19 cellular contexts compared by ENCODE assay signal in the genomic region with DNA sequence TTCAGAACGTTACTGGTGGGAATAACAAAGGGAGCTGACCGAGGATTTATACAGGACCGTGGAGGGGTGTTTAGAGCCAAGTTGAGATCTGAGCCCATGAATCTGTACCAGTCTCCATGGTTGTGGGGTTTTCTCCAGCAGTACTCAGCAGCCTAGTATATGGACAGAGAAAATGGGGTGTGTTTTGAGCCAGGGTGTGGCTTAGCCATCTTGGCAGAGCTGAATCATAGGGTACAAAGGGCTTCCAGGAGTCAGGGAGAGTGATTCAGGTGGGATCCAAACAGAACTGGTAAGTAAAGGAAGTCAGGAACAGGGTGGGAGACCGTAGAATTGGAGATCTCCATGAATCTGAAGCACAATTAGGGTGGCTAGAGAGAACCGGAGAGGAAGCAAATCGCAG.
"Had no signal": no experiment of that assay in that cellular context is flagged by ENCODE, and none has a peak within 500 bp of the region (broad histone marks: within the 10 kb centered on the region; RNA-seq: fewer than 3 reads in every experiment).

No MANE protein-coding gene starts in this region.

- DNase-seq: effector CD8-positive, alpha-beta T cell; kidney; left cardiac atrium; left ventricle myocardium superior; mesendoderm; naive thymus-derived CD4-positive, alpha-beta T cell; sigmoid colon; stimulated activated CD4-positive, alpha-beta T cell treated with anti-CD3 and anti-CD28 coated beads, Interleukin-4, amount 100 ng/mL, for 1 hour; tibial artery; upper lobe of right lung had no signal

- H3K4me3 ChIP-seq: coronary artery, esophagus muscularis mucosa, gastroesophageal sphincter, lung, right atrium auricular region, sigmoid colon, skin epidermis, tibial artery, upper lobe of right lung, vagina had no signal

- H3K4me1 ChIP-seq: esophagus muscularis mucosa, gastroesophageal sphincter, right atrium auricular region, sigmoid colon, tibial artery, upper lobe of right lung, vagina had no signal

- H3K9me3 ChIP-seq: esophagus muscularis mucosa, gastroesophageal sphincter, neutrophil, right atrium auricular region, sigmoid colon, tibial artery, upper lobe of right lung, vagina had no signal

- ATAC-seq: gastroesophageal sphincter; left cardiac atrium; left ventricle myocardium superior; naive thymus-derived CD4-positive, alpha-beta T cell; stimulated activated memory B cell treated with anti-CD40 and anti-IgM and Interleukin-4, amounts not matched to agents 10 μg/mL and 1 μg/mL and 100 μg/mL, for 72 hours; upper lobe of right lung had no signal

- FAIRE-seq: kidney had no signal

- H3K36me3 ChIP-seq: esophagus muscularis mucosa, gastroesophageal sphincter, neutrophil, right atrium auricular region, sigmoid colon, tibial artery, upper lobe of right lung, vagina had no signal

- H3K27me3 ChIP-seq: esophagus muscularis mucosa, gastroesophageal sphincter, neutrophil, right atrium auricular region, sigmoid colon, tibial artery, upper lobe of right lung, vagina had no signal

- H3K27ac ChIP-seq: coronary artery, esophagus muscularis mucosa, gastroesophageal sphincter, neutrophil, right atrium auricular region, sigmoid colon, skin epidermis, tibial artery, upper lobe of right lung, vagina had no signal
